8 cellular contexts compared by ENCODE assay signal in genomic region chr5:180831139-180832080, GRCh38. TPM values are rescaled to one million over a fixed set of nuclear protein-coding genes. Genes with fewer than 3 reads are reported as not detected.
DNase-seq lines count a peak whose midpoint lies in the region; ATAC-seq, FAIRE-seq and TF ChIP-seq lines count a peak whose summit lies in the region.

No MANE protein-coding gene starts in this region.

- peak overlapping the region; percentile 63; the same call in 1 of the 2 replicates for H3K27ac ChIP-seq in HUES6 (ENCODE audit: low read depth, low read length)
- H3K27ac ChIP-seq in pancreas, result peak overlapping the region; percentile 92 to 99 (median 96)
- H3K27ac ChIP-seq in thyroid gland, result peak overlapping the region; percentile 98 to 100 (median 98)

- peaks cover 10% of the 10 kb centered on the region; the same call in 1 of the 2 replicates for H3K4me1 ChIP-seq in HUES6 (ENCODE audit: control insufficient read depth, insufficient read depth, low read length)
- peaks cover 9 to 23% (median 18%) of the 10 kb centered on the region in 3 donors for H3K4me1 ChIP-seq in pancreas
- H3K4me1 ChIP-seq in thyroid gland, result peaks cover 36 to 39% of the 10 kb centered on the region in 2 donors

- ATAC-seq in GM21515 (IDR thresholded peaks at IDR 0.05; ENCODE audit: unreplicated experiment) (peak; percentile 73), SK-N-SH treated with all-trans-retinoic acid at 6 μM for 48 hours (peak; percentile 98), pancreas (peak; percentile 94 to 97 (median 94))

- WGBS in pancreas, 2 donors, result 1% methylated on average over 68 to 80 of the region's 80 CpGs
- WGBS in thyroid gland, 2 donors, result 1 to 2% methylated on average over 35 to 60 of the region's 80 CpGs

- peak; percentile 78 to 93 for TF ChIP-seq POLR2A in thyroid gland (IDR thresholded peaks at IDR 0.05)

- H3K4me3 ChIP-seq in HUES6 (ENCODE audit: low read depth, low read length) (peak overlapping the region; percentile 70), pancreas (peak overlapping the region; percentile 76 to 90 (median 86)), thyroid gland (replicated peaks in 1 of 3) (peak overlapping the region; percentile 30 to 79 (median 49))

- H3K4me1 Mint-ChIP-seq in activated naive CD8-positive, alpha-beta T cell treated with anti-CD3 and anti-CD28 coated beads for 36 hours, result peaks cover 37% of the 10 kb centered on the region
- H3K4me1 Mint-ChIP-seq in glutamatergic neuron (ENCODE audit: low read depth, unreplicated experiment), result peaks cover 5% of the 10 kb centered on the region

- intact Hi-C loops in pancreas (cut with DNase I) (no loop called here), thyroid gland (cut with DNase I) (loop anchor here (10.0 kb wide), 1 partner anchor 47 kb away; no protein-coding TSS in a partner anchor)

- H3K36me3 ChIP-seq in HUES6 (ENCODE audit: control insufficient read depth, insufficient read depth, low read length) (peaks cover 9% of the 10 kb centered on the region; the same call in 1 of the 2 replicates), pancreas (peaks cover 0 to under 1% (median 0%) of the 10 kb centered on the region in 3 donors), thyroid gland (peaks cover 12 to 13% of the 10 kb centered on the region in 2 donors)

- DNase-seq in EL (peak; percentile 74), glutamatergic neuron (peak; percentile 85), pancreas (peak; percentile 84 to 95 (median 89)), thyroid gland (peak; percentile 86 to 87)
- peak; percentile 82 for DNase-seq in activated naive CD8-positive, alpha-beta T cell treated with anti-CD3 and anti-CD28 coated beads for 36 hours

- H3K27me3 Mint-ChIP-seq in activated naive CD8-positive, alpha-beta T cell treated with anti-CD3 and anti-CD28 coated beads for 36 hours, result no peaks in the 10 kb centered on the region
- peaks cover 10% of the 10 kb centered on the region for H3K27me3 Mint-ChIP-seq in glutamatergic neuron (ENCODE audit: unreplicated experiment)

- peaks cover 22% of the 10 kb centered on the region for H3K9me3 ChIP-seq in HUES6 (ENCODE audit: control insufficient read depth, insufficient read depth, low read depth, low read length)
- no peaks in the 10 kb centered on the region for H3K9me3 ChIP-seq in pancreas
- H3K9me3 ChIP-seq in thyroid gland, result no peaks in the 10 kb centered on the region

- H3K4me3 Mint-ChIP-seq in activated naive CD8-positive, alpha-beta T cell treated with anti-CD3 and anti-CD28 coated beads for 36 hours, result peak overlapping the region; percentile 98
- peak overlapping the region; percentile 99 for H3K4me3 Mint-ChIP-seq in glutamatergic neuron (ENCODE audit: unreplicated experiment)

- H3K9me3 Mint-ChIP-seq in activated naive CD8-positive, alpha-beta T cell treated with anti-CD3 and anti-CD28 coated beads for 36 hours, result peaks cover 6% of the 10 kb centered on the region
- peaks cover 20% of the 10 kb centered on the region for H3K9me3 Mint-ChIP-seq in glutamatergic neuron (ENCODE audit: unreplicated experiment)

- FAIRE-seq in pancreas (lab: Jason Lieb, UNC), result no peak

- H3K9ac ChIP-seq in HUES6 (ENCODE audit: low read length), result peak overlapping the region; percentile 89

- peaks cover 41% of the 10 kb centered on the region for H3K36me3 Mint-ChIP-seq in activated naive CD8-positive, alpha-beta T cell treated with anti-CD3 and anti-CD28 coated beads for 36 hours
- peaks cover 22% of the 10 kb centered on the region for H3K36me3 Mint-ChIP-seq in glutamatergic neuron (ENCODE audit: unreplicated experiment)

- H3K27me3 ChIP-seq in HUES6 (ENCODE audit: control insufficient read depth, insufficient read depth, low read length) (peaks cover 22% of the 10 kb centered on the region; the same call in 1 of the 2 replicates), pancreas (no peaks in the 10 kb centered on the region), thyroid gland (no peaks in the 10 kb centered on the region)

- H3K27ac Mint-ChIP-seq in activated naive CD8-positive, alpha-beta T cell treated with anti-CD3 and anti-CD28 coated beads for 36 hours, result peak overlapping the region; percentile 99
- peak overlapping the region; percentile 100 for H3K27ac Mint-ChIP-seq in glutamatergic neuron (ENCODE audit: unreplicated experiment)

- TF ChIP-seq CTCF in glutamatergic neuron (IDR thresholded peaks at IDR 0.05; ENCODE audit: partially characterized antibody, unreplicated experiment), result no peak
- no peak for TF ChIP-seq CTCF in pancreas (IDR thresholded peaks at IDR 0.05)
- TF ChIP-seq CTCF in thyroid gland (IDR thresholded peaks at IDR 0.05), result peak in 3 of 6 experiments; percentile 9 to 31 (median 10)

TF ChIP-seq in SK-N-SH treated with all-trans-retinoic acid at 6 μM for 48 hours, 23 proteins besides CTCF, POLR2A, EP300 and RAD21:
- no peak for TF ChIP-seq CSDC2 (CRISPR knock-in tag; IDR thresholded peaks at IDR 0.05)
- TF ChIP-seq RARB (CRISPR knock-in tag; IDR thresholded peaks at IDR 0.05), result no peak
- no peak for TF ChIP-seq ZNF70 (CRISPR knock-in tag; IDR thresholded peaks at IDR 0.05)
- no peak for TF ChIP-seq ZNF565 (CRISPR knock-in tag; conservative IDR thresholded peaks at IDR 0.05; ENCODE audit: low read depth)
- TF ChIP-seq BACH2 (CRISPR knock-in tag; IDR thresholded peaks at IDR 0.05; ENCODE audit: borderline replicate concordance), result no peak
- no peak for TF ChIP-seq ARNTL (CRISPR knock-in tag; IDR thresholded peaks at IDR 0.05; ENCODE audit: borderline replicate concordance, low read depth)
- TF ChIP-seq TOX (CRISPR knock-in tag; IDR thresholded peaks at IDR 0.05; ENCODE audit: borderline replicate concordance), result no peak
- TF ChIP-seq ZC3H10 (CRISPR knock-in tag; IDR thresholded peaks at IDR 0.05), result no peak
- TF ChIP-seq CSRNP3 (CRISPR knock-in tag; IDR thresholded peaks at IDR 0.05), result no peak
- no peak for TF ChIP-seq PATZ1 (CRISPR knock-in tag; IDR thresholded peaks at IDR 0.05; ENCODE audit: borderline replicate concordance)
- no peak for TF ChIP-seq PPARA (CRISPR knock-in tag; IDR thresholded peaks at IDR 0.05; ENCODE audit: borderline replicate concordance)
- TF ChIP-seq, protein P1, sequence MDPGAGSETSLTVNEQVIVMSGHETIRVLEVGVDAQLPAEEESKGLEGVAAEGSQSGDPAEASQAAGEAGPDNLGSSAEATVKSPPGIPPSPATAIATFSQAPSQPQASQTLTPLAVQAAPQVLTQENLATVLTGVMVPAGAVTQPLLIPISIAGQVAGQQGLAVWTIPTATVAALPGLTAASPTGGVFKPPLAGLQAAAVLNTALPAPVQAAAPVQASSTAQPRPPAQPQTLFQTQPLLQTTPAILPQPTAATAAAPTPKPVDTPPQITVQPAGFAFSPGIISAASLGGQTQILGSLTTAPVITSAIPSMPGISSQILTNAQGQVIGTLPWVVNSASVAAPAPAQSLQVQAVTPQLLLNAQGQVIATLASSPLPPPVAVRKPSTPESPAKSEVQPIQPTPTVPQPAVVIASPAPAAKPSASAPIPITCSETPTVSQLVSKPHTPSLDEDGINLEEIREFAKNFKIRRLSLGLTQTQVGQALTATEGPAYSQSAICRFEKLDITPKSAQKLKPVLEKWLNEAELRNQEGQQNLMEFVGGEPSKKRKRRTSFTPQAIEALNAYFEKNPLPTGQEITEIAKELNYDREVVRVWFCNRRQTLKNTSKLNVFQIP (CRISPR knock-in tag; IDR thresholded peaks at IDR 0.05; ENCODE audit: borderline replicate concordance, low read depth), result no peak
- no peak for TF ChIP-seq ISL1 (CRISPR knock-in tag; IDR thresholded peaks at IDR 0.05)
- TF ChIP-seq ZFP30 (CRISPR knock-in tag; IDR thresholded peaks at IDR 0.05), result no peak
- TF ChIP-seq OSR1 (CRISPR knock-in tag; IDR thresholded peaks at IDR 0.05), result no peak

RNA-seq across cellular contexts. Expression of gene MGAT1, which starts 28.8 kb away (rescaled TPM):
- total RNA-seq in activated naive CD8-positive, alpha-beta T cell treated with anti-CD3 and anti-CD28 coated beads for 36 hours, result 100 to 1,000 TPM in 1 of 2 experiments, 10 to 100 TPM in 1; 99.1 to 101 TPM
- 45.6 TPM for total RNA-seq in glutamatergic neuron (ENCODE audit: unreplicated experiment)
- 10 to 100 TPM; 53.4 to 96.3 (median 76.2) TPM for total RNA-seq in pancreas
- polyA plus RNA-seq in pancreas, result 10 to 100 TPM; 58.8 to 62.9 TPM
- total RNA-seq in thyroid gland, result 100 to 1,000 TPM; 155 to 283 (median 200) TPM

RNA-seq across cellular contexts. Expression of gene ZFP62, which starts 29.7 kb away (rescaled TPM):
- 10 to 100 TPM; 21.2 to 23.7 TPM for total RNA-seq in activated naive CD8-positive, alpha-beta T cell treated with anti-CD3 and anti-CD28 coated beads for 36 hours
- 27.0 TPM for total RNA-seq in glutamatergic neuron (ENCODE audit: unreplicated experiment)
- 10 to 100 TPM; 10.4 to 23.9 (median 13.0) TPM for total RNA-seq in pancreas
- 10 to 100 TPM; 15.1 to 18.2 TPM for polyA plus RNA-seq in pancreas
- total RNA-seq in thyroid gland, result 10 to 100 TPM; 41.1 to 58.9 (median 47.3) TPM

Comparison
In these comparisons a context has a peak if more than half of its experiments do, and no peak if none do; other contexts are left out.
1. Peak in every context shown above with its lines: DNase-seq, ATAC-seq, H3K4me3 ChIP-seq and H3K27ac ChIP-seq.